In the genomic region with DNA sequence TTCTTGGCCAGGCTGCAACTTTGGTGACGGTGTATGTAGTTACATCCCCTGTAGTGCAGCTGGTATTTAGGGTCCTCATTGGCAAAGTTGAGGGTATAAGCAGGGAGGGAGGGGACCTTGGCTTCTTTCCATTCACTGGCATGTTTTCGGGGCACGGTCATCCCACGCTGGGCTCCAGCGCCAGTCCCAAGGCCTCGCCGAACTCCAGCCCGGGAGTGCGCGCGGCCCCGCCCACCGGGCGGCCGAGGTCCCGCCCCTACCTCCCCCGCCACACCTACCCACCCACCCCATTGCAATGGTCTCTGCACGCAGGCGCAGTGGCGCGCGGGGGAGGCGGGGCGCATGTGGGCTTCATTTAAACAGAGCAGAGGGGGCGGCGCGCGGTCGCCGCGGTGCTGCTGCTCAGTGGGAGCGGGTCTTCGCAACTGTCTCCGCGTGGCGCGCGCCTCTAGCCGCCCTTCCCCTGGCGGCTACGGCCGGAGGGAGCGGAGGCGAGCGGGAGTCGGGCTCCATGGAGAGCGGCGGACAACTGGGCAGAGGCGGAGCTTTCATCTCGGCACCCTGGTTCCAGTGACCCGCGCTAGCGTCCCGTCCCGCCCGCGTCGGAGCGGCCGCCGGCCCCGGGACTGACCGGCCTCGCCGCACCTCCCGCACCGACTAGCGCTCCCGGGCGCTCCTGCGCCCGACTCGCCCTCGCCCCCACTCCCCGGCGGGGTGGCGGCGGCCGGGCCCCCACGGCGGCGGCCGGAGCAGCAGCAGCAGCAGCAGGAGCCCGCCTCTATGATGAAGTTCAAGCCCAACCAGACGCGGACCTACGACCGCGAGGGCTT, we compare ENCODE assay signal across 1 cellular context.
TF ChIP-seq lines count a peak whose summit lies in the region.
"Not testable (repeated sequence)": the region's sequence is repeated elsewhere in the genome, so short reads cannot be mapped to it uniquely, and the experiment has no call there.

Gene NUDT4, plus strand, starts transcription at position 383 of the 830 bp plus-strand sequence. Its CDS starts 398 bp downstream, at position 781.

TF ChIP-seq in HepG2, 621 proteins besides CTCF, POLR2A, EP300 and RAD21 (continued from another document and continues in another):
- TF ChIP-seq, protein P1, sequence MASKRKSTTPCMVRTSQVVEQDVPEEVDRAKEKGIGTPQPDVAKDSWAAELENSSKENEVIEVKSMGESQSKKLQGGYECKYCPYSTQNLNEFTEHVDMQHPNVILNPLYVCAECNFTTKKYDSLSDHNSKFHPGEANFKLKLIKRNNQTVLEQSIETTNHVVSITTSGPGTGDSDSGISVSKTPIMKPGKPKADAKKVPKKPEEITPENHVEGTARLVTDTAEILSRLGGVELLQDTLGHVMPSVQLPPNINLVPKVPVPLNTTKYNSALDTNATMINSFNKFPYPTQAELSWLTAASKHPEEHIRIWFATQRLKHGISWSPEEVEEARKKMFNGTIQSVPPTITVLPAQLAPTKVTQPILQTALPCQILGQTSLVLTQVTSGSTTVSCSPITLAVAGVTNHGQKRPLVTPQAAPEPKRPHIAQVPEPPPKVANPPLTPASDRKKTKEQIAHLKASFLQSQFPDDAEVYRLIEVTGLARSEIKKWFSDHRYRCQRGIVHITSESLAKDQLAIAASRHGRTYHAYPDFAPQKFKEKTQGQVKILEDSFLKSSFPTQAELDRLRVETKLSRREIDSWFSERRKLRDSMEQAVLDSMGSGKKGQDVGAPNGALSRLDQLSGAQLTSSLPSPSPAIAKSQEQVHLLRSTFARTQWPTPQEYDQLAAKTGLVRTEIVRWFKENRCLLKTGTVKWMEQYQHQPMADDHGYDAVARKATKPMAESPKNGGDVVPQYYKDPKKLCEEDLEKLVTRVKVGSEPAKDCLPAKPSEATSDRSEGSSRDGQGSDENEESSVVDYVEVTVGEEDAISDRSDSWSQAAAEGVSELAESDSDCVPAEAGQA (IDR thresholded peaks at IDR 0.05; ENCODE audit: low read depth) = not testable (repeated sequence)
- TF ChIP-seq, protein P1 (CRISPR knock-in tag; IDR thresholded peaks at IDR 0.05; ENCODE audit: borderline replicate concordance) = peak; percentile 17; the same call in 1 of the 2 replicates
- TF ChIP-seq, protein P2, sequence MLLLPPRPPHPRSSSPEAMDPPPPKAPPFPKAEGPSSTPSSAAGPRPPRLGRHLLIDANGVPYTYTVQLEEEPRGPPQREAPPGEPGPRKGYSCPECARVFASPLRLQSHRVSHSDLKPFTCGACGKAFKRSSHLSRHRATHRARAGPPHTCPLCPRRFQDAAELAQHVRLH (CRISPR knock-in tag; IDR thresholded peaks at IDR 0.05; ENCODE audit: borderline replicate concordance, low read depth) = peak; percentile 67; the same call in 1 of the 2 replicates
- TF ChIP-seq ZSCAN31 (CRISPR knock-in tag; IDR thresholded peaks at IDR 0.05; ENCODE audit: low read depth) (peak; percentile 47), STAG1 (CRISPR knock-in tag; IDR thresholded peaks at IDR 0.05) (peak; percentile 4; the same call in 1 of the 2 replicates), TFDP2 (CRISPR knock-in tag; IDR thresholded peaks at IDR 0.05) (peak; percentile 68), RBM39 (IDR thresholded peaks at IDR 0.05; ENCODE audit: low read depth, low read length, poor library complexity, severe bottlenecking) (peak; percentile 84), ZNF142 (CRISPR knock-in tag; IDR thresholded peaks at IDR 0.05) (peak; percentile 29), DRAP1 (CRISPR knock-in tag; IDR thresholded peaks at IDR 0.05) (peak; percentile 98), ZNF564 (CRISPR knock-in tag; IDR thresholded peaks at IDR 0.05) (0 out of 2 replicates have a peak, but pooled peaks have one; percentile 34), NONO (CRISPR knock-in tag; conservative IDR thresholded peaks at IDR 0.05) (peak; percentile 53), ZNF501 (CRISPR knock-in tag; IDR thresholded peaks at IDR 0.05) (0 out of 2 replicates have a peak, but pooled peaks have one; percentile 47), DR1 (CRISPR knock-in tag; IDR thresholded peaks at IDR 0.05) (peak; percentile 96), ZNF777 (CRISPR knock-in tag; IDR thresholded peaks at IDR 0.05) (peak; percentile 52; the same call in 1 of the 2 replicates), MAX (IDR thresholded peaks at IDR 0.05) (peak; percentile 72; the same call in 1 of the 2 replicates), GABPB1 (CRISPR knock-in tag; IDR thresholded peaks at IDR 0.05) (peak; percentile 57), TGIF2 (CRISPR knock-in tag; IDR thresholded peaks at IDR 0.05) (0 out of 2 replicates have a peak, but pooled peaks have one; percentile 25), DMAP1 (CRISPR knock-in tag; IDR thresholded peaks at IDR 0.05) (peak; percentile 27; the same call in 1 of the 2 replicates), KDM2A (CRISPR knock-in tag; IDR thresholded peaks at IDR 0.05; ENCODE audit: borderline replicate concordance, low read depth) (peak; percentile 67), ERF (CRISPR knock-in tag; IDR thresholded peaks at IDR 0.05) (0 out of 2 replicates have a peak, but pooled peaks have one; percentile 63), ZFP36L1 (CRISPR knock-in tag; IDR thresholded peaks at IDR 0.05) (peak; percentile 46; the same call in 1 of the 2 replicates), ZNF773 (CRISPR knock-in tag; IDR thresholded peaks at IDR 0.05; ENCODE audit: borderline replicate concordance) (peak; percentile 37; the same call in 1 of the 2 replicates), DNMT3B (CRISPR knock-in tag; conservative IDR thresholded peaks at IDR 0.05) (0 out of 2 replicates have a peak, but pooled peaks have one; percentile 42), ASH2L (IDR thresholded peaks at IDR 0.05; ENCODE audit: insufficient read length, low read depth, low read length) (peak; percentile 61), ZNF329 (CRISPR knock-in tag; IDR thresholded peaks at IDR 0.05; ENCODE audit: low read depth) (peak; percentile 61; the same call in 1 of the 2 replicates), RBFOX2 (IDR thresholded peaks at IDR 0.05; ENCODE audit: low read depth, low read length) (peak; percentile 91), SOX6 (CRISPR knock-in tag; IDR thresholded peaks at IDR 0.05) (peak; percentile 31; the same call in 1 of the 2 replicates), CBFB (CRISPR knock-in tag; IDR thresholded peaks at IDR 0.05) (peak; percentile 45; the same call in 1 of the 2 replicates), NKX3-1 (CRISPR knock-in tag; IDR thresholded peaks at IDR 0.05) (peak; percentile 67; the same call in 1 of the 2 replicates), HOXA5 (CRISPR knock-in tag; IDR thresholded peaks at IDR 0.05) (peak; percentile 11; the same call in 1 of the 2 replicates), KAT7 (CRISPR knock-in tag; IDR thresholded peaks at IDR 0.05; ENCODE audit: borderline replicate concordance) (peak; percentile 58; the same call in 1 of the 2 replicates)
- TF ChIP-seq, protein P3, sequence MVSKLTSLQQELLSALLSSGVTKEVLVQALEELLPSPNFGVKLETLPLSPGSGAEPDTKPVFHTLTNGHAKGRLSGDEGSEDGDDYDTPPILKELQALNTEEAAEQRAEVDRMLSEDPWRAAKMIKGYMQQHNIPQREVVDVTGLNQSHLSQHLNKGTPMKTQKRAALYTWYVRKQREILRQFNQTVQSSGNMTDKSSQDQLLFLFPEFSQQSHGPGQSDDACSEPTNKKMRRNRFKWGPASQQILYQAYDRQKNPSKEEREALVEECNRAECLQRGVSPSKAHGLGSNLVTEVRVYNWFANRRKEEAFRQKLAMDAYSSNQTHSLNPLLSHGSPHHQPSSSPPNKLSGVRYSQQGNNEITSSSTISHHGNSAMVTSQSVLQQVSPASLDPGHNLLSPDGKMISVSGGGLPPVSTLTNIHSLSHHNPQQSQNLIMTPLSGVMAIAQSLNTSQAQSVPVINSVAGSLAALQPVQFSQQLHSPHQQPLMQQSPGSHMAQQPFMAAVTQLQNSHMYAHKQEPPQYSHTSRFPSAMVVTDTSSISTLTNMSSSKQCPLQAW (CRISPR knock-in tag; IDR thresholded peaks at IDR 0.05) = peak; percentile 82
- not testable (repeated sequence) for TF ChIP-seq NONO, SOX6 (IDR thresholded peaks at IDR 0.05)
